8 cellular contexts compared by ENCODE assay signal in genomic region chr12:103839893-103840292, GRCh38. TPM values are rescaled to one million over a fixed set of nuclear protein-coding genes. Genes with fewer than 3 reads are reported as not detected.
DNase-seq lines count a peak whose midpoint lies in the region; TF ChIP-seq lines count a peak whose summit lies in the region.

No MANE protein-coding gene starts in this region.

- no peak overlapping the region for H3K27ac ChIP-seq in ACC112 (ENCODE audit: low read depth, low read length)
- H3K27ac ChIP-seq in HL-60 (replicated peaks), result no peak overlapping the region
- H3K27ac ChIP-seq in mammary epithelial cell (ENCODE audit: insufficient read depth, low read depth, low read length), result peak overlapping the region; percentile 95

- peaks cover 19% of the 10 kb centered on the region for H3K4me1 ChIP-seq in ACC112 (ENCODE audit: control insufficient read depth, insufficient read depth, low read length, unreplicated experiment)
- peaks cover 16% of the 10 kb centered on the region for H3K4me1 ChIP-seq in mammary epithelial cell (ENCODE audit: insufficient read depth, low read length)
- peaks cover 23% of the 10 kb centered on the region for H3K4me1 ChIP-seq in mononuclear cell (ENCODE audit: insufficient read depth, low read length)

- no peaks in the 10 kb centered on the region for H3K36me3 ChIP-seq in ACC112 (ENCODE audit: insufficient read depth, low read length)
- H3K36me3 ChIP-seq in mammary epithelial cell (ENCODE audit: insufficient read depth, low read length), result no peaks in the 10 kb centered on the region

- in situ Hi-C loops in mammary epithelial cell (cut with MboI; ENCODE audit: low sequenced_read_pairs in 2 of 2), result no loop called here

- H2AFZ ChIP-seq in ACC112 (ENCODE audit: low read length, unreplicated experiment) (no peak overlapping the region), mammary epithelial cell (ENCODE audit: low read depth, low read length) (no peak overlapping the region)

- dilution Hi-C loops in mammary epithelial cell (cut with HindIII; ENCODE audit: low sequenced_read_pairs), result no loop called here

- CTCF ChIA-PET in mammary epithelial cell (lab: Charles Lee; ENCODE audit: low non-redundant PET), result no interaction called here

- peak overlapping the region; percentile 89 for H3K9ac ChIP-seq in mammary epithelial cell (ENCODE audit: insufficient read depth, low read length)

- H4K20me1 ChIP-seq in mammary epithelial cell (ENCODE audit: insufficient read depth, low read length), result no peaks in the 10 kb centered on the region

- peak overlapping the region; percentile 95 for H3K4me2 ChIP-seq in mammary epithelial cell (ENCODE audit: insufficient read depth, low read depth, low read length)

- DNase-seq in HL-60 (ENCODE audit: low read depth in 1 of 2, low spot score in 1 of 2) (no peak), mammary epithelial cell (no peak), DMS153 treated with DMSO at 0.1 percent for 48 hours (lab: John Stamatoyannopoulos, UW; ENCODE audit: unreplicated experiment) (no peak), NCI-H1105 treated with DMSO at 0.1 percent for 48 hours (lab: John Stamatoyannopoulos, UW) (no peak), dedifferentiated amniotic fluid mesenchymal stem cell (ENCODE audit: extremely low spot score) (no peak), NCI-H2196 treated with DMSO at 0.1 percent for 48 hours (lab: John Stamatoyannopoulos, UW; ENCODE audit: unreplicated experiment) (no peak)

- TF ChIP-seq CTCF in HL-60 (IDR thresholded peaks at IDR 0.05; ENCODE audit: insufficient read depth, low read length) (no peak), mammary epithelial cell (conservative IDR thresholded peaks at IDR 0.05 in 1 of 2, IDR thresholded peaks at IDR 0.05 in 1 of 2; ENCODE audit: extremely low read depth in 1 of 2, insufficient read depth in 1 of 2, low read depth in 1 of 2, low read length in 2 of 2) (no peak)

- intact Hi-C loops in mammary epithelial cell (cut with micrococcal nuclease), result loop anchor here (1.0 kb wide), 2 partner anchors 9 to 25 kb away; no protein-coding TSS in a partner anchor

- H3K27me3 ChIP-seq in ACC112 (ENCODE audit: insufficient read depth, low read length) (no peaks in the 10 kb centered on the region), HL-60 (ENCODE audit: insufficient read depth, poor library complexity, severe bottlenecking) (no peaks in the 10 kb centered on the region), mammary epithelial cell (ENCODE audit: insufficient read depth, low read length) (no peaks in the 10 kb centered on the region), mononuclear cell (ENCODE audit: insufficient read depth, low read length) (no peaks in the 10 kb centered on the region)

- H3K79me2 ChIP-seq in ACC112 (ENCODE audit: control insufficient read depth, insufficient read depth, low read length, unreplicated experiment), result peaks cover 27% of the 10 kb centered on the region
- H3K79me2 ChIP-seq in mammary epithelial cell (ENCODE audit: insufficient read depth, low read length), result peaks cover 61% of the 10 kb centered on the region

- 21% methylated on average over 11 of the region's 11 CpGs for WGBS in mammary epithelial cell (ENCODE audit: low coverage, missing lambda C conversion rate)

- H3K4me3 ChIP-seq in ACC112 (ENCODE audit: low read depth, low read length) (peak overlapping the region; percentile 80), HL-60 (replicated peaks; ENCODE audit: insufficient read depth, low read length) (peak overlapping the region; percentile 95), mammary epithelial cell (replicated peaks in 1 of 3; ENCODE audit: insufficient read depth in 1 of 3, low read depth in 2 of 3, low read length in 3 of 3) (peak overlapping the region; percentile 69 to 87 (median 84)), mononuclear cell (ENCODE audit: low read length) (peak overlapping the region; percentile 59)

- H3K9me3 ChIP-seq in mammary epithelial cell (replicated peaks; ENCODE audit: insufficient read depth, low read length) (no peaks in the 10 kb centered on the region), mononuclear cell (ENCODE audit: low read depth, low read length) (no peaks in the 10 kb centered on the region)

- TSS peak; percentile 41 for BruUV-seq in mammary epithelial cell (replicated peaks; lab: Mats Ljungman, UMichigan)

RNA-seq across cellular contexts. Expression of gene NT5DC3, which starts 1.1 kb away (rescaled TPM):
- total RNA-seq in mammary epithelial cell, result 10 to 100 TPM; 46.4 to 98.5 TPM
- polyA plus RNA-seq in mammary epithelial cell, result 8.8 TPM
- 44.5 TPM for polyA minus RNA-seq in mammary epithelial cell
- 1.9 TPM for total RNA-seq in mononuclear cell

Comparison
In these comparisons a context has a peak if more than half of its experiments do, and no peak if none do; other contexts are left out.
1. RNA of gene NT5DC3, which starts 1.1 kb away (total RNA-seq): 46.4 to 98.5 TPM in mammary epithelial cell; 1.9 TPM in mononuclear cell (single experiment); every median in the first group is over 10 times any median in the second.
2. Peak in every context shown above with its lines, with median percentiles within 50 percentile points of each other: H3K4me3 ChIP-seq.